1 cellular context compared by ENCODE assay signal in genomic region chr4:182245541-182246245, GRCh38.
TF ChIP-seq lines count a peak whose summit lies in the region.

No MANE protein-coding gene starts in this region.

TF ChIP-seq in IMR-90, 13 proteins besides CTCF, POLR2A, EP300 and RAD21:
- TF ChIP-seq, protein P1, sequence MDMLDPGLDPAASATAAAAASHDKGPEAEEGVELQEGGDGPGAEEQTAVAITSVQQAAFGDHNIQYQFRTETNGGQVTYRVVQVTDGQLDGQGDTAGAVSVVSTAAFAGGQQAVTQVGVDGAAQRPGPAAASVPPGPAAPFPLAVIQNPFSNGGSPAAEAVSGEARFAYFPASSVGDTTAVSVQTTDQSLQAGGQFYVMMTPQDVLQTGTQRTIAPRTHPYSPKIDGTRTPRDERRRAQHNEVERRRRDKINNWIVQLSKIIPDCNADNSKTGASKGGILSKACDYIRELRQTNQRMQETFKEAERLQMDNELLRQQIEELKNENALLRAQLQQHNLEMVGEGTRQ (IDR thresholded peaks at IDR 0.05; ENCODE audit: low read depth, low read length) = no peak
- TF ChIP-seq CEBPB (IDR thresholded peaks at IDR 0.05; ENCODE audit: low read depth, low read length) (no peak), SMC3 (IDR thresholded peaks at IDR 0.05; ENCODE audit: low read depth, low read length) (no peak)
TF ChIP-seq in IMR-90: peak in this region for 0.
